ENCODE assay signal across 22 cellular contexts in genomic region chr22:29833392-29833949, GRCh38. TPM values are rescaled to one million over a fixed set of nuclear protein-coding genes. Genes with fewer than 3 reads are reported as not detected.
DNase-seq lines count a peak whose midpoint lies in the region; ATAC-seq, FAIRE-seq and TF ChIP-seq lines count a peak whose summit lies in the region.
"Had no signal": no experiment of that assay in that cellular context is flagged by ENCODE, and none has a peak within 500 bp of the region (broad histone marks: within the 10 kb centered on the region; RNA-seq: fewer than 3 reads in every experiment).

No MANE protein-coding gene starts in this region.

- H3K36me3 Mint-ChIP-seq in central memory CD8-positive, alpha-beta T cell (ENCODE audit: insufficient read depth), result peaks cover 44% of the 10 kb centered on the region

- peak overlapping the region; percentile 49 for H3K27ac Mint-ChIP-seq in central memory CD8-positive, alpha-beta T cell (ENCODE audit: low read depth)
- H3K27ac Mint-ChIP-seq: CD8-positive, alpha-beta T cell; H9; HFFc6 had no signal

- 97% methylated on average over 5 of the region's 6 CpGs for WGBS in HepG2 (ENCODE audit: low lambda C conversion rate)
- 92% methylated on average over 5 of the region's 6 CpGs for WGBS in right lobe of liver (ENCODE audit: insufficient coverage, low coverage, low lambda C conversion rate, missing lambda C conversion rate)

- no peak overlapping the region for H2AFZ ChIP-seq in HepG2 (ENCODE audit: low read length)
- H2AFZ ChIP-seq: GM23248 had no signal

- H3K9ac ChIP-seq in HepG2 (ENCODE audit: insufficient read depth, low read depth, low read length) (no peak overlapping the region), subcutaneous abdominal adipose tissue (ENCODE audit: low read length in 5 of 5) (peak overlapping the region in 1 of 5 donors; percentile 40)
- H3K9ac ChIP-seq: GM23248 had no signal

- H3K4me3 ChIP-seq in HepG2 (replicated peaks in 1 of 3; ENCODE audit: insufficient read depth in 1 of 3, low read depth in 2 of 3, low read length in 3 of 3) (no peak overlapping the region), right lobe of liver (no peak overlapping the region), subcutaneous abdominal adipose tissue (ENCODE audit: low read depth in 1 of 5, low read length in 5 of 5) (no peak overlapping the region)
- H3K4me3 ChIP-seq: GM23248, Peyer's patch, SJSA1 had no signal

- CTCF ChIA-PET in HepG2 (lab: Yijun Ruan, JAX; ENCODE audit: low intra/inter-chr PET ratio, low total read pairs), result no interaction called here

- H3K27me3 ChIP-seq in HepG2 (ENCODE audit: control insufficient read depth in 1 of 2, insufficient read depth in 2 of 2, low read length in 2 of 2), result no peaks in the 10 kb centered on the region; a peak in 2 of 5 replicates
- H3K27me3 ChIP-seq in right lobe of liver, result no peaks in the 10 kb centered on the region
- no peaks in the 10 kb centered on the region for H3K27me3 ChIP-seq in subcutaneous abdominal adipose tissue (ENCODE audit: control insufficient read depth in 5 of 5, insufficient read depth in 4 of 5, low read length in 5 of 5)
- H3K27me3 ChIP-seq: Peyer's patch, SJSA1 had no signal

- H3K79me2 ChIP-seq in HepG2 (ENCODE audit: insufficient read depth, low read length), result peaks cover 14% of the 10 kb centered on the region

- no peak overlapping the region for H3K4me3 Mint-ChIP-seq in central memory CD8-positive, alpha-beta T cell
- H3K4me3 Mint-ChIP-seq: CD8-positive, alpha-beta T cell; H9; HFFc6 had no signal

- H3K36me3 ChIP-seq in HepG2 (replicated peaks in 1 of 2; ENCODE audit: control insufficient read depth in 1 of 2, insufficient read depth in 2 of 2, low read length in 2 of 2), result peaks cover 4 to 38% of the 10 kb centered on the region in 2 experiments
- peaks cover 0 to 9% (median 0%) of the 10 kb centered on the region in 4 donors for H3K36me3 ChIP-seq in right lobe of liver
- peaks cover 3 to 36% (median 25%) of the 10 kb centered on the region in 5 donors for H3K36me3 ChIP-seq in subcutaneous abdominal adipose tissue (ENCODE audit: control insufficient read depth in 5 of 5, insufficient read depth in 5 of 5, low read length in 5 of 5)

- FAIRE-seq in HepG2 (lab: Jason Lieb, UNC), result no peak
- FAIRE-seq: GM12892, GM18507 had no signal

- TSS peak; percentile 3 for BruUV-seq in HepG2 (replicated peaks; lab: Mats Ljungman, UMichigan)

- POLR2A ChIA-PET in HepG2 (lab: Yijun Ruan, JAX), result no interaction called here

- no peaks in the 10 kb centered on the region for H4K20me1 ChIP-seq in HepG2 (ENCODE audit: insufficient read depth, low read length)

- no peak for TF ChIP-seq EP300 in HepG2 (IDR thresholded peaks at IDR 0.05; ENCODE audit: low read depth in 2 of 2, low read length in 2 of 2)
- no peak for TF ChIP-seq EP300 in HepG2 (CRISPR knock-in tag; IDR thresholded peaks at IDR 0.05; ENCODE audit: borderline replicate concordance)

- intact Hi-C loops in HepG2 (cut with micrococcal nuclease; ENCODE audit: unreplicated experiment), result no loop called here
- intact Hi-C loops in right lobe of liver (cut with DNase I), result no loop called here

- no peak for TF ChIP-seq POLR2A in HepG2 (IDR thresholded peaks at IDR 0.05; ENCODE audit: insufficient read depth in 1 of 2, low read depth in 2 of 2, low read length in 2 of 2)
- TF ChIP-seq POLR2A in right lobe of liver (IDR thresholded peaks at IDR 0.05), result no peak

- in situ Hi-C loops in HepG2 (cut with HindIII; ENCODE audit: extremely low pct_ligation_motif_present, low pct_unique_long_range_greater_than_20kb), result no loop called here

- H3K4me2 ChIP-seq in HepG2 (ENCODE audit: low read depth, low read length), result no peak overlapping the region

- no peak for TF ChIP-seq RAD21 in HepG2 (CRISPR knock-in tag; IDR thresholded peaks at IDR 0.05)

- H3K9me3 Mint-ChIP-seq in central memory CD8-positive, alpha-beta T cell, result no peaks in the 10 kb centered on the region
- H3K9me3 Mint-ChIP-seq: CD8-positive, alpha-beta T cell; H9 had no signal

- ATAC-seq in HepG2 (no peak), right lobe of liver (no peak), HG03521 (IDR thresholded peaks at IDR 0.05; ENCODE audit: unreplicated experiment) (no peak)
- ATAC-seq in central memory CD8-positive, alpha-beta T cell (replicated peaks; ENCODE audit: extremely low read depth, poor library complexity, severe bottlenecking), result no peak
- ATAC-seq: CD8-positive, alpha-beta T cell had no signal

- H3K27me3 Mint-ChIP-seq in central memory CD8-positive, alpha-beta T cell, result no peaks in the 10 kb centered on the region

- H3K27ac ChIP-seq in HepG2 (ENCODE audit: extremely low read length, insufficient read depth, low read length), result no peak overlapping the region
- H3K27ac ChIP-seq in right lobe of liver, result no peak overlapping the region
- H3K27ac ChIP-seq in subcutaneous abdominal adipose tissue (ENCODE audit: low read depth, low read length), result peak overlapping the region; percentile 91
- H3K27ac ChIP-seq: GM23248, Peyer's patch, SJSA1 had no signal

- H3K4me1 ChIP-seq in HepG2 (ENCODE audit: insufficient read depth, low read length) (peaks cover 22% of the 10 kb centered on the region), right lobe of liver (peaks cover 0 to 31% (median 10%) of the 10 kb centered on the region in 4 donors), subcutaneous abdominal adipose tissue (ENCODE audit: control insufficient read depth in 5 of 5, insufficient read depth in 5 of 5, low read length in 5 of 5) (peaks cover 9 to 61% (median 54%) of the 10 kb centered on the region in 5 donors)

- TF ChIP-seq CTCF in HepG2 (CRISPR knock-in tag; IDR thresholded peaks at IDR 0.05) (no peak), right lobe of liver (IDR thresholded peaks at IDR 0.05) (no peak)

- H3K9me3 ChIP-seq in HepG2 (ENCODE audit: low read length) (no peaks in the 10 kb centered on the region), right lobe of liver (no peaks in the 10 kb centered on the region), subcutaneous abdominal adipose tissue (ENCODE audit: control insufficient read depth in 5 of 5, low read length in 5 of 5) (no peaks in the 10 kb centered on the region)
- H3K9me3 ChIP-seq: Peyer's patch, SJSA1 had no signal

- DNase-seq in HepG2 (ENCODE audit: low spot score) (no peak), right lobe of liver (no peak), left kidney (ENCODE audit: low read depth, low spot score) (peak; percentile 24), NCI-H2227 (lab: John Stamatoyannopoulos, UW; ENCODE audit: unreplicated experiment) (no peak)
- DNase-seq in central memory CD8-positive, alpha-beta T cell (ENCODE audit: low spot score in 2 of 2), result no peak
- no peak for DNase-seq in activated CD4-positive, CD25-positive, alpha-beta regulatory T cell treated with anti-CD3 and anti-CD28 coated beads, Interleukin-2, amount 50 U/mL, for 72 hours
- DNase-seq: CD8-positive, alpha-beta T cell; H9; HFFc6; KBM-7; NCI-H1092; NCI-H1436; NCI-H187 treated with DMSO at 0.1 percent for 48 hours; NCI-H226; NCI-H524; Peyer's patch had no signal

- peaks cover 56% of the 10 kb centered on the region for H3K4me1 Mint-ChIP-seq in central memory CD8-positive, alpha-beta T cell

RNA-seq across cellular contexts. Expression of gene ASCC2, which starts 4.6 kb away (rescaled TPM):
- total RNA-seq in HepG2 (2016; rRNA removed; fragmentation: Illumina TruSeq; extraction: Trizol) (24.3 and 26.3 TPM in 2 replicates), right lobe of liver (10 to 100 TPM; 41.2 to 56.1 (median 47.4) TPM)
- 17.6 and 18.6 TPM in 2 replicates for total RNA-seq in HepG2 (2016; cell fraction: cytosol; rRNA removed; fragmentation: Illumina TruSeq; extraction: Trizol; ENCODE audit: low read depth)
- total RNA-seq in HepG2 (2016; cell fraction: insoluble cytoplasmic fraction; rRNA removed; fragmentation: Illumina TruSeq; extraction: Trizol), result 22.7 and 27.6 TPM in 2 replicates
- total RNA-seq in HepG2 (2016; cell fraction: membrane; rRNA removed; fragmentation: Illumina TruSeq; extraction: Trizol), result 25.1 and 25.9 TPM in 2 replicates
- total RNA-seq in HepG2 (2016; cell fraction: nucleus; rRNA removed; fragmentation: Illumina TruSeq; extraction: Trizol), result 25.8 and 29.0 TPM in 2 replicates
- polyA plus RNA-seq in HepG2 (2011; rRNA removed), result 26.2 and 29.9 TPM in 2 replicates
- polyA plus RNA-seq in HepG2 (2011; cell fraction: cytosol; rRNA removed), result 17.5 and 19.1 TPM in 2 replicates
- 43.6 and 44.8 TPM in 2 replicates for polyA plus RNA-seq in HepG2 (2011; cell fraction: nucleus; rRNA removed)
- polyA plus RNA-seq in HepG2 (2012), result 21.1 and 26.8 TPM in 2 replicates
- 18.0 and 18.4 TPM in 2 replicates for polyA plus RNA-seq in HepG2 (2016; cell fraction: cytosol; fragmentation: Illumina TruSeq; extraction: Trizol; ENCODE audit: low read depth)
- 35.0 and 42.8 TPM in 2 replicates for polyA plus RNA-seq in HepG2 (2016; cell fraction: insoluble cytoplasmic fraction; fragmentation: Illumina TruSeq; extraction: Trizol; ENCODE audit: low read depth)
- polyA plus RNA-seq in HepG2 (2016; cell fraction: membrane; fragmentation: Illumina TruSeq; extraction: Trizol; ENCODE audit: low read depth), result 25.5 and 26.7 TPM in 2 replicates
- 59.5 and 59.7 TPM in 2 replicates for polyA plus RNA-seq in HepG2 (2016; cell fraction: nucleus; fragmentation: Illumina TruSeq; extraction: Trizol; ENCODE audit: insufficient read depth, low read depth)
- polyA minus RNA-seq in HepG2 (2011; rRNA and poly(A)+ RNA removed; ENCODE audit: low replicate concordance), result 45.5 and 76.2 TPM in 2 replicates
- polyA minus RNA-seq in HepG2 (2011; cell fraction: cytosol; rRNA and poly(A)+ RNA removed), result 17.1 and 17.2 TPM in 2 replicates
- polyA minus RNA-seq in HepG2 (2011; cell fraction: nucleus; rRNA and poly(A)+ RNA removed), result 38.6 and 40.3 TPM in 2 replicates

RNA-seq across cellular contexts. Expression of gene MTMR3, which starts 49.5 kb away (rescaled TPM):
- total RNA-seq in HepG2 (2016; rRNA removed; fragmentation: Illumina TruSeq; extraction: Trizol) (12.6 and 15.8 TPM in 2 replicates), right lobe of liver (10 to 100 TPM; 14.5 to 19.2 (median 18.2) TPM)
- 8.7 and 10.0 TPM in 2 replicates for total RNA-seq in HepG2 (2016; cell fraction: cytosol; rRNA removed; fragmentation: Illumina TruSeq; extraction: Trizol; ENCODE audit: low read depth)
- total RNA-seq in HepG2 (2016; cell fraction: insoluble cytoplasmic fraction; rRNA removed; fragmentation: Illumina TruSeq; extraction: Trizol), result 13.0 and 14.8 TPM in 2 replicates
- 5.7 and 6.5 TPM in 2 replicates for total RNA-seq in HepG2 (2016; cell fraction: membrane; rRNA removed; fragmentation: Illumina TruSeq; extraction: Trizol)
- 13.8 and 18.4 TPM in 2 replicates for total RNA-seq in HepG2 (2016; cell fraction: nucleus; rRNA removed; fragmentation: Illumina TruSeq; extraction: Trizol)
- 24.8 and 29.8 TPM in 2 replicates for polyA plus RNA-seq in HepG2 (2011; rRNA removed)
- polyA plus RNA-seq in HepG2 (2011; cell fraction: cytosol; rRNA removed), result 11.2 and 11.6 TPM in 2 replicates
- 118 TPM in 2 replicates for polyA plus RNA-seq in HepG2 (2011; cell fraction: nucleus; rRNA removed)
- 13.5 and 15.0 TPM in 2 replicates for polyA plus RNA-seq in HepG2 (2012)
- polyA plus RNA-seq in HepG2 (2016; cell fraction: cytosol; fragmentation: Illumina TruSeq; extraction: Trizol; ENCODE audit: low read depth), result 0.43 and 0.50 TPM in 2 replicates
- polyA plus RNA-seq in HepG2 (2016; cell fraction: insoluble cytoplasmic fraction; fragmentation: Illumina TruSeq; extraction: Trizol; ENCODE audit: low read depth), result 7.1 and 8.6 TPM in 2 replicates
- 1.5 and 1.7 TPM in 2 replicates for polyA plus RNA-seq in HepG2 (2016; cell fraction: membrane; fragmentation: Illumina TruSeq; extraction: Trizol; ENCODE audit: low read depth)
- 22.3 and 26.9 TPM in 2 replicates for polyA plus RNA-seq in HepG2 (2016; cell fraction: nucleus; fragmentation: Illumina TruSeq; extraction: Trizol; ENCODE audit: insufficient read depth, low read depth)
- 28.7 and 66.5 TPM in 2 replicates for polyA minus RNA-seq in HepG2 (2011; rRNA and poly(A)+ RNA removed; ENCODE audit: low replicate concordance)
- polyA minus RNA-seq in HepG2 (2011; cell fraction: cytosol; rRNA and poly(A)+ RNA removed), result 8.6 and 12.1 TPM in 2 replicates
- 38.9 and 42.6 TPM in 2 replicates for polyA minus RNA-seq in HepG2 (2011; cell fraction: nucleus; rRNA and poly(A)+ RNA removed)
